1 cellular context compared by ENCODE assay signal in the genomic region with DNA sequence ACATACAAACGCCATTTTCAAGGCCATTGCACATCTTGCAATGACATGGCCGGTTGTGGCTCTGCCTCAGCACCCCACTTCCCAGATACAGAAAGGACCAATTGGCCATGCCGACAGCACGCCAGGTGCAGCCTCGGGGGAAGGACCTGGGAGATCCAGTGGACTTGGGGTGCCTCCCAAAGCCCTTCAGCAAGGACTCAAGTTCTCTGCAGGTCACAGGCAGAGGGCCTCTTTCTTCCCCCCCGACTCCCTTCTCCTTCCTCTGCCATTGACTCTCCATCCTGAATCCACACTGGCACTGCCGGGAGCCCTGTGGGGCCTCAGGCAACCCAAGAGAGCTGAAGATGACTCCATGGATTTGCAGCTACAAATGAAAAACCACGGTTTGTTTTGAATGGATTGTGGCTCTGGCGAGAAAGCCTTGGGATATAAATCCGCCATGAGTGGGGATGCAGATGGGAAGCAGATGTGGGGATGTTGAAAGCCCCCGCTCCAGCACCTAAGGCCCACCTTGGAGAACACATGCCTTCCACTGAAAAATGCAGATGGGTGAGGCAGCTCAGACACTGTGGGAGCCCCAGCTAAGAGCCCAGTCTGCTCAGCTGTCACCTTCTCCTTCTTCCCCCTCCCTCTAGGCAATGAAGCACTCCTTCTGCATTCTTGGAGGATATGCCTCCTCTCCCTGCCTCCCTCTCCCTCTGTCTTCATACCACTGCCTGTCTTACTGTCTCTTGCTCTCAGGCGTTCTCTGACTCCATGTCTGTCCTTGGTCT.
TF ChIP-seq lines count a peak whose summit lies in the region.

No MANE protein-coding gene starts in this region.

TF ChIP-seq in HEK293, 187 proteins besides CTCF, POLR2A, EP300 and RAD21 (continued from another document):
- TF ChIP-seq, protein P1, sequence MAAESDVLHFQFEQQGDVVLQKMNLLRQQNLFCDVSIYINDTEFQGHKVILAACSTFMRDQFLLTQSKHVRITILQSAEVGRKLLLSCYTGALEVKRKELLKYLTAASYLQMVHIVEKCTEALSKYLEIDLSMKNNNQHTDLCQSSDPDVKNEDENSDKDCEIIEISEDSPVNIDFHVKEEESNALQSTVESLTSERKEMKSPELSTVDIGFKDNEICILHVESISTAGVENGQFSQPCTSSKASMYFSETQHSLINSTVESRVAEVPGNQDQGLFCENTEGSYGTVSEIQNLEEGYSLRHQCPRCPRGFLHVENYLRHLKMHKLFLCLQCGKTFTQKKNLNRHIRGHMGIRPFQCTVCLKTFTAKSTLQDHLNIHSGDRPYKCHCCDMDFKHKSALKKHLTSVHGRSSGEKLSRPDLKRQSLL (tag by site-specific recombination; IDR thresholded peaks at IDR 0.05) = no peak
- TF ChIP-seq, protein P2, sequence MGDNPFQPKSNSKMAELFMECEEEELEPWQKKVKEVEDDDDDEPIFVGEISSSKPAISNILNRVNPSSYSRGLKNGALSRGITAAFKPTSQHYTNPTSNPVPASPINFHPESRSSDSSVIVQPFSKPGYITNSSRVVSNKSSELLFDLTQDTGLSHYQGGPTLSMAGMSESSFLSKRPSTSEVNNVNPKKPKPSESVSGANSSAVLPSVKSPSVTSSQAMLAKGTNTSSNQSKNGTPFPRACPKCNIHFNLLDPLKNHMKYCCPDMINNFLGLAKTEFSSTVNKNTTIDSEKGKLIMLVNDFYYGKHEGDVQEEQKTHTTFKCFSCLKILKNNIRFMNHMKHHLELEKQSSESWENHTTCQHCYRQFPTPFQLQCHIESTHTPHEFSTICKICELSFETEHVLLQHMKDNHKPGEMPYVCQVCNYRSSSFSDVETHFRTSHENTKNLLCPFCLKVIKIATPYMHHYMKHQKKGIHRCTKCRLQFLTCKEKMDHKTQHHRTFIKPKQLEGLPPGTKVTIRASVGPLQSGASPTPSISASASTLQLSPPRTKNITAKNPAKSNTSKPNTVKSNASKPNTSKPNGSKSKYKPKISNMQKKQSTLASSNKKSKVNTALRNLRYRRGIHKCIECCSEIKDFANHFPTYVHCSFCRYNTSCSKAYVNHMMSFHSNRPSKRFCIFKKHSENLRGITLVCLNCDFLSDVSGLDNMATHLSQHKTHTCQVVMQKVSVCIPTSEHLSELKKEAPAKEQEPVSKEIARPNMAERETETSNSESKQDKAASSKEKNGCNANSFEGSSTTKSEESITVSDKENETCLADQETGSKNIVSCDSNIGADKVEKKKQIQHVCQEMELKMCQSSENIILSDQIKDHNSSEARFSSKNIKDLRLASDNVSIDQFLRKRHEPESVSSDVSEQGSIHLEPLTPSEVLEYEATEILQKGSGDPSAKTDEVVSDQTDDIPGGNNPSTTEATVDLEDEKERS (tag by site-specific recombination; IDR thresholded peaks at IDR 0.05) = no peak
- TF ChIP-seq, protein P3, sequence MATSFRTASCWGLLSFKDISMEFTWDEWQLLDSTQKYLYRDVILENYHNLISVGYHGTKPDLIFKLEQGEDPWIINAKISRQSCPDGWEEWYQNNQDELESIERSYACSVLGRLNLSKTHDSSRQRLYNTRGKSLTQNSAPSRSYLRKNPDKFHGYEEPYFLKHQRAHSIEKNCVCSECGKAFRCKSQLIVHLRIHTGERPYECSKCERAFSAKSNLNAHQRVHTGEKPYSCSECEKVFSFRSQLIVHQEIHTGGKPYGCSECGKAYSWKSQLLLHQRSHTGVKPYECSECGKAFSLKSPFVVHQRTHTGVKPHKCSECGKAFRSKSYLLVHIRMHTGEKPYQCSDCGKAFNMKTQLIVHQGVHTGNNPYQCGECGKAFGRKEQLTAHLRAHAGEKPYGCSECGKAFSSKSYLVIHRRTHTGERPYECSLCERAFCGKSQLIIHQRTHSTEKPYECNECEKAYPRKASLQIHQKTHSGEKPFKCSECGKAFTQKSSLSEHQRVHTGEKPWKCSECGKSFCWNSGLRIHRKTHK (tag by site-specific recombination; IDR thresholded peaks at IDR 0.05) = no peak
- no peak for TF ChIP-seq ZNF37A (tag by site-specific recombination; IDR thresholded peaks at IDR 0.05)
- TF ChIP-seq ZNF24 (tag by site-specific recombination; IDR thresholded peaks at IDR 0.05) = no peak
- TF ChIP-seq, protein P4, sequence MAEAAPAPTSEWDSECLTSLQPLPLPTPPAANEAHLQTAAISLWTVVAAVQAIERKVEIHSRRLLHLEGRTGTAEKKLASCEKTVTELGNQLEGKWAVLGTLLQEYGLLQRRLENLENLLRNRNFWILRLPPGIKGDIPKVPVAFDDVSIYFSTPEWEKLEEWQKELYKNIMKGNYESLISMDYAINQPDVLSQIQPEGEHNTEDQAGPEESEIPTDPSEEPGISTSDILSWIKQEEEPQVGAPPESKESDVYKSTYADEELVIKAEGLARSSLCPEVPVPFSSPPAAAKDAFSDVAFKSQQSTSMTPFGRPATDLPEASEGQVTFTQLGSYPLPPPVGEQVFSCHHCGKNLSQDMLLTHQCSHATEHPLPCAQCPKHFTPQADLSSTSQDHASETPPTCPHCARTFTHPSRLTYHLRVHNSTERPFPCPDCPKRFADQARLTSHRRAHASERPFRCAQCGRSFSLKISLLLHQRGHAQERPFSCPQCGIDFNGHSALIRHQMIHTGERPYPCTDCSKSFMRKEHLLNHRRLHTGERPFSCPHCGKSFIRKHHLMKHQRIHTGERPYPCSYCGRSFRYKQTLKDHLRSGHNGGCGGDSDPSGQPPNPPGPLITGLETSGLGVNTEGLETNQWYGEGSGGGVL (tag by site-specific recombination; IDR thresholded peaks at IDR 0.05) = peak; percentile 51; the same call in 1 of the 2 replicates
- TF ChIP-seq, protein P5, sequence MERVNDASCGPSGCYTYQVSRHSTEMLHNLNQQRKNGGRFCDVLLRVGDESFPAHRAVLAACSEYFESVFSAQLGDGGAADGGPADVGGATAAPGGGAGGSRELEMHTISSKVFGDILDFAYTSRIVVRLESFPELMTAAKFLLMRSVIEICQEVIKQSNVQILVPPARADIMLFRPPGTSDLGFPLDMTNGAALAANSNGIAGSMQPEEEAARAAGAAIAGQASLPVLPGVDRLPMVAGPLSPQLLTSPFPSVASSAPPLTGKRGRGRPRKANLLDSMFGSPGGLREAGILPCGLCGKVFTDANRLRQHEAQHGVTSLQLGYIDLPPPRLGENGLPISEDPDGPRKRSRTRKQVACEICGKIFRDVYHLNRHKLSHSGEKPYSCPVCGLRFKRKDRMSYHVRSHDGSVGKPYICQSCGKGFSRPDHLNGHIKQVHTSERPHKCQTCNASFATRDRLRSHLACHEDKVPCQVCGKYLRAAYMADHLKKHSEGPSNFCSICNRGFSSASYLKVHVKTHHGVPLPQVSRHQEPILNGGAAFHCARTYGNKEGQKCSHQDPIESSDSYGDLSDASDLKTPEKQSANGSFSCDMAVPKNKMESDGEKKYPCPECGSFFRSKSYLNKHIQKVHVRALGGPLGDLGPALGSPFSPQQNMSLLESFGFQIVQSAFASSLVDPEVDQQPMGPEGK (tag by site-specific recombination; IDR thresholded peaks at IDR 0.05) = no peak
- TF ChIP-seq ZNF658 (tag by site-specific recombination; IDR thresholded peaks at IDR 0.05) = no peak
- TF ChIP-seq ZNF529 (tag by site-specific recombination; IDR thresholded peaks at IDR 0.05; ENCODE audit: insufficient replicate concordance) = no peak
- TF ChIP-seq ZBTB7A (tag by site-specific recombination; IDR thresholded peaks at IDR 0.05; ENCODE audit: low read depth) = no peak
- 0 out of 2 replicates have a peak, but pooled peaks have one; percentile 51 for TF ChIP-seq ZBTB17 (tag by site-specific recombination; IDR thresholded peaks at IDR 0.05)
- no peak for TF ChIP-seq ZNF223 (tag by site-specific recombination; IDR thresholded peaks at IDR 0.05)
- TF ChIP-seq ZNF560 (tag by site-specific recombination; IDR thresholded peaks at IDR 0.05; ENCODE audit: borderline replicate concordance) = no peak
TF ChIP-seq in HEK293: peak in this region for 2.
